ENCODE assay signal across 37 cellular contexts in the genomic region with DNA sequence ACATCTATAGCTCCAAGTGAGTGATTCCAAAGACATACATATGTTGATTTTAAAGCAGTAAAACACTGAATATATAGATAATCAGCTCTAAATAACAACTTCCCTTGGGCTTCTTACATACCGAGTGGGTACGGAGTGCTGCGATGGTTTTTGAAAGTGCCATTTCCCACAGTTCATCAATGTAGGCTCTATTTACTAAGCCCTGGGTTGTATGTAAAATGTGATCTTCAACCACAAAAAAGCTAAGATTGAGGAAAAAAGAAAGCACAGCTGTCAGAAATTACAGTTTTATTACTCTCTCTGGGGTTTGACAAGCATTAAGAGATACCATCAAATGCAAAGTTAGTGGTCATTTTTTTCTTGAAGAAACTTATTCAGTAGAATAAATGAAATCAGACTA.
"Had no signal": no experiment of that assay in that cellular context is flagged by ENCODE, and none has a peak within 500 bp of the region (broad histone marks: within the 10 kb centered on the region; RNA-seq: fewer than 3 reads in every experiment).

No MANE protein-coding gene starts in this region.

- H3K4me1 ChIP-seq: adrenal gland, ascending aorta had no signal

- H3K9me3 Mint-ChIP-seq: activated B cell treated with CpG ODN at 0.5 μM for 24 hours; activated CD4-positive, alpha-beta memory T cell treated with anti-CD3 and anti-CD28 coated beads for 36 hours; activated CD4-positive, alpha-beta T cell treated with anti-CD3 and anti-CD28 coated beads, Interleukin-2, amount 10 ng/mL, durations not matched to agents 24 days and 14 days; activated CD8-positive, alpha-beta T cell treated with anti-CD3 and anti-CD28 coated beads for 36 hours; activated naive CD4-positive, alpha-beta T cell treated with anti-CD3 and anti-CD28 coated beads for 36 hours; activated naive CD4-positive, alpha-beta T cell treated with anti-CD3 and anti-CD28 coated beads, Interleukin-2, amount 50 U/mL, for 72 hours; activated naive CD8-positive, alpha-beta T cell treated with anti-CD3 and anti-CD28 coated beads for 36 hours; activated T-cell treated with anti-CD3 and anti-CD28 coated beads, Interleukin-2, amount 50 U/mL, for 4 hours; activated T-cell treated with anti-CD3 and anti-CD28 coated beads, Interleukin-2, amount 50 U/mL, for 72 hours; activated T-helper 1 cell treated with anti-CD3 and anti-CD28 coated beads, Interleukin-12 subunit alpha, Interleukin-12 subunit beta, Interleukin-2, Interleukin-4 antibody, amounts not matched to agents 30 ng/mL and 10 ng/mL and 1 ng/mL, durations not matched to agents 14 hours and 24 hours and 36 hours; activated T-helper 17 cell treated with anti-CD3 and anti-CD28 coated beads, Interleukin-2, amount 50 U/mL, for 72 hours; brain; central memory CD8-positive, alpha-beta T cell; T-helper 1 cell treated with Interleukin-12 subunit alpha and Interleukin-12 subunit beta and Interleukin-4 antibody, amounts not matched to agents 30 μg/mL and 1 μg/mL, for 36 hours; T-helper 2 cell treated with Interferon-gamma antibody and Interleukin-4, amounts not matched to agents 5 μg/mL and 100 μg/mL, for 36 hours had no signal

- H3K27me3 Mint-ChIP-seq: activated B cell treated with CpG ODN at 0.5 μM for 24 hours; activated CD4-positive, alpha-beta memory T cell treated with anti-CD3 and anti-CD28 coated beads for 36 hours; activated CD4-positive, alpha-beta T cell treated with anti-CD3 and anti-CD28 coated beads, Interleukin-2, amount 10 ng/mL, durations not matched to agents 24 days and 14 days; activated CD8-positive, alpha-beta T cell treated with anti-CD3 and anti-CD28 coated beads for 36 hours; activated naive CD8-positive, alpha-beta T cell treated with anti-CD3 and anti-CD28 coated beads for 36 hours; activated T-helper 17 cell treated with anti-CD3 and anti-CD28 coated beads, Interleukin-2, amount 50 U/mL, for 72 hours; brain; central memory CD8-positive, alpha-beta T cell had no signal

- DNase-seq: activated B cell treated with CpG ODN at 0.5 μM for 24 hours; activated CD4-positive, alpha-beta memory T cell treated with anti-CD3 and anti-CD28 coated beads for 36 hours; activated CD4-positive, alpha-beta T cell treated with anti-CD3 and anti-CD28 coated beads for 4 hours; activated CD4-positive, alpha-beta T cell treated with anti-CD3 and anti-CD28 coated beads, Interleukin-2, amount 10 ng/mL, durations not matched to agents 24 days and 14 days; activated CD4-positive, alpha-beta T cell treated with anti-CD3 and anti-CD28 coated beads, Interleukin-2, amount 50 U/mL, for 1 hour; activated CD4-positive, alpha-beta T cell treated with anti-CD3 and anti-CD28 coated beads, Interleukin-2, amount 50 U/mL, for 4 hours; activated CD4-positive, CD25-positive, alpha-beta regulatory T cell treated with anti-CD3 and anti-CD28 coated beads, Interleukin-2, amount 50 U/mL, for 72 hours; activated CD8-positive, alpha-beta memory T cell treated with anti-CD3 and anti-CD28 coated beads, Interleukin-2, amount 50 U/mL, for 4 hours; activated CD8-positive, alpha-beta T cell treated with anti-CD3 and anti-CD28 coated beads for 36 hours; activated effector memory CD4-positive, alpha-beta T cell treated with anti-CD3 and anti-CD28 coated beads, Interleukin-2, amount 50 U/mL, for 16 hours; activated gamma-delta T cell treated with Interleukin-2 at 50 U/mL for 16 hours; activated naive CD4-positive, alpha-beta T cell; activated naive CD4-positive, alpha-beta T cell treated with anti-CD3 and anti-CD28 coated beads for 36 hours; activated naive CD4-positive, alpha-beta T cell treated with anti-CD3 and anti-CD28 coated beads, Interleukin-2, amount 50 U/mL, for 16 hours; activated naive CD8-positive, alpha-beta T cell treated with anti-CD3 and anti-CD28 coated beads for 36 hours; activated T-cell treated with anti-CD3 and anti-CD28 coated beads for 4 hours; activated T-cell treated with anti-CD3 and anti-CD28 coated beads, Interleukin-2, amount 50 U/mL, for 1 hour; activated T-cell treated with anti-CD3 and anti-CD28 coated beads, Interleukin-2, amount 50 U/mL, for 4 hours; activated T-cell treated with anti-CD3 and anti-CD28 coated beads, Interleukin-2, amount 50 U/mL, for 72 hours; adrenal gland; amniotic stem cell; anterior cingulate cortex; caudate nucleus; cerebellar nuclear complex; T-helper 1 cell; T-helper 2 cell; T-helper 9 cell had no signal

- H3K4me3 ChIP-seq: adrenal gland, ascending aorta, cardiac muscle cell had no signal

- H3K27me3 ChIP-seq: adrenal gland, ascending aorta, cardiac muscle cell had no signal

- H3K36me3 ChIP-seq: adrenal gland, cardiac muscle cell had no signal

- H3K27ac Mint-ChIP-seq: activated B cell treated with CpG ODN at 0.5 μM for 24 hours; activated CD4-positive, alpha-beta memory T cell treated with anti-CD3 and anti-CD28 coated beads for 36 hours; activated CD4-positive, alpha-beta T cell treated with anti-CD3 and anti-CD28 coated beads, Interleukin-2, amount 10 ng/mL, durations not matched to agents 24 days and 14 days; activated CD8-positive, alpha-beta T cell treated with anti-CD3 and anti-CD28 coated beads for 36 hours; activated naive CD4-positive, alpha-beta T cell treated with anti-CD3 and anti-CD28 coated beads for 36 hours; activated naive CD4-positive, alpha-beta T cell treated with anti-CD3 and anti-CD28 coated beads, Interleukin-2, amount 50 U/mL, for 72 hours; activated naive CD8-positive, alpha-beta T cell treated with anti-CD3 and anti-CD28 coated beads for 36 hours; activated T-cell treated with anti-CD3 and anti-CD28 coated beads, Interleukin-2, amount 50 U/mL, for 72 hours; activated T-helper 1 cell treated with anti-CD3 and anti-CD28 coated beads, Interleukin-12 subunit alpha, Interleukin-12 subunit beta, Interleukin-2, Interleukin-4 antibody, amounts not matched to agents 30 ng/mL and 10 ng/mL and 1 ng/mL, durations not matched to agents 14 hours and 24 hours and 36 hours; activated T-helper 17 cell treated with anti-CD3 and anti-CD28 coated beads, Interleukin-2, amount 50 U/mL, for 72 hours; brain; T-helper 1 cell treated with Interleukin-12 subunit alpha and Interleukin-12 subunit beta and Interleukin-4 antibody, amounts not matched to agents 30 μg/mL and 1 μg/mL, for 36 hours; T-helper 2 cell treated with Interferon-gamma antibody and Interleukin-4, amounts not matched to agents 5 μg/mL and 100 μg/mL, for 36 hours had no signal

- H3K27ac ChIP-seq: adrenal gland, ascending aorta, cardiac muscle cell, VCaP had no signal

- ATAC-seq: activated CD8-positive, alpha-beta T cell treated with anti-CD3 and anti-CD28 coated beads for 36 hours; activated naive CD4-positive, alpha-beta T cell treated with anti-CD3 and anti-CD28 coated beads, Interleukin-2, amount 50 U/mL, for 72 hours; activated T-cell treated with anti-CD3 and anti-CD28 coated beads, Interleukin-2, amount 50 U/mL, for 4 hours; activated T-cell treated with anti-CD3 and anti-CD28 coated beads, Interleukin-2, amount 50 U/mL, for 72 hours; activated T-helper 17 cell treated with anti-CD3 and anti-CD28 coated beads, Interleukin-2, amount 50 U/mL, for 72 hours had no signal

- H3K36me3 Mint-ChIP-seq: activated naive CD4-positive, alpha-beta T cell treated with anti-CD3 and anti-CD28 coated beads, Interleukin-2, amount 50 U/mL, for 72 hours; activated naive CD8-positive, alpha-beta T cell treated with anti-CD3 and anti-CD28 coated beads for 36 hours had no signal

- H3K4me1 Mint-ChIP-seq: activated CD4-positive, alpha-beta T cell treated with anti-CD3 and anti-CD28 coated beads, Interleukin-2, amount 10 ng/mL, durations not matched to agents 24 days and 14 days; activated naive CD8-positive, alpha-beta T cell treated with anti-CD3 and anti-CD28 coated beads for 36 hours; activated T-helper 17 cell treated with anti-CD3 and anti-CD28 coated beads, Interleukin-2, amount 50 U/mL, for 72 hours; central memory CD8-positive, alpha-beta T cell had no signal

- H3K9me3 ChIP-seq: adrenal gland, ascending aorta had no signal

- H3K4me3 Mint-ChIP-seq: activated B cell treated with CpG ODN at 0.5 μM for 24 hours; activated CD4-positive, alpha-beta memory T cell treated with anti-CD3 and anti-CD28 coated beads for 36 hours; activated CD4-positive, alpha-beta T cell treated with anti-CD3 and anti-CD28 coated beads, Interleukin-2, amount 10 ng/mL, durations not matched to agents 24 days and 14 days; activated CD8-positive, alpha-beta T cell treated with anti-CD3 and anti-CD28 coated beads for 36 hours; activated naive CD4-positive, alpha-beta T cell treated with anti-CD3 and anti-CD28 coated beads for 36 hours; activated naive CD8-positive, alpha-beta T cell treated with anti-CD3 and anti-CD28 coated beads for 36 hours; activated T-cell treated with anti-CD3 and anti-CD28 coated beads, Interleukin-2, amount 50 U/mL, for 4 hours; activated T-cell treated with anti-CD3 and anti-CD28 coated beads, Interleukin-2, amount 50 U/mL, for 72 hours; activated T-helper 1 cell treated with anti-CD3 and anti-CD28 coated beads, Interleukin-12 subunit alpha, Interleukin-12 subunit beta, Interleukin-2, Interleukin-4 antibody, amounts not matched to agents 30 ng/mL and 10 ng/mL and 1 ng/mL, durations not matched to agents 14 hours and 24 hours and 36 hours; activated T-helper 17 cell treated with anti-CD3 and anti-CD28 coated beads, Interleukin-2, amount 50 U/mL, for 72 hours; brain; central memory CD8-positive, alpha-beta T cell; T-helper 1 cell treated with Interleukin-12 subunit alpha and Interleukin-12 subunit beta and Interleukin-4 antibody, amounts not matched to agents 30 μg/mL and 1 μg/mL, for 36 hours; T-helper 2 cell treated with Interferon-gamma antibody and Interleukin-4, amounts not matched to agents 5 μg/mL and 100 μg/mL, for 36 hours had no signal
